ENCODE assay signal across 8 cellular contexts in the genomic region with DNA sequence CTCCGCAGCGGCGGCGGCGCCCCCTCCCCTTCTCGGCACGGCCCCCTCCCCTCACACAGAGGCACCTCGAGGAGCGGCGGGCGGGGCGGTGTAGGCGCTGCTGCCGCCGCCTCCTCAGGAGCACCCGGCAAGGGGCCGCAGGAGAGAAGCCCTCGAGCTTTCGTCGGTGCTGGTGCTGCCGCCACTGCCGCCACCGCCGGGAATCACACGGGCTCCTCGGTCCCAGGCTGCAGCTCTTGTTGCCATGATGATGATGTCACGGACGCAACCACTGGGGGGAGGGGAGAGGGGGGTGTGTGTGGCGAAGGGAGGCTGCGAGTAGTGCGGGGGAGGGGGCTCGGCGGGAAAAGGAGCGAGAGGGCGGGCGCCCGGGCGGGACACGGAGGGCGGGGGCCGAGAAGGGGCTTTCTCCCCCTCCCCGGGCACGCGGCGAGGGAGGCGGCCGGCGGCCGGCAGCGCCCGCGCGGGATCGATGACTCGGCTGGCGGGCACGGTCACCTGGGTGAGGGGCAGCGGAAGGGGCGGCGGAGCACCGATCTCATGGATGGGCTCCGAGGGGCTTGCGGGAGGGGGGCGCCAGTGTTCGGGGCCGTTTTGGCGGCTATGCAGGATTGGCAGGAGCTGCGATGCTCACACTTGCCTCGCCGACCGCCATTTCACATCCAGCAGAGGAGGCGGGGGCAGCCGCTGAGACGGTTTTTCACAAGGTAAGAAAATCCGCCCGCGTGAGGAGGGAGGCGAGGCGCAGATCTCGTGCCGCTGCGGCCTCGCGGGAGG. TPM values are rescaled to one million over a fixed set of nuclear protein-coding genes. Genes with fewer than 3 reads are reported as not detected.
DNase-seq lines count a peak whose midpoint lies in the region; ATAC-seq and TF ChIP-seq lines count a peak whose summit lies in the region.

A gene with protein sequence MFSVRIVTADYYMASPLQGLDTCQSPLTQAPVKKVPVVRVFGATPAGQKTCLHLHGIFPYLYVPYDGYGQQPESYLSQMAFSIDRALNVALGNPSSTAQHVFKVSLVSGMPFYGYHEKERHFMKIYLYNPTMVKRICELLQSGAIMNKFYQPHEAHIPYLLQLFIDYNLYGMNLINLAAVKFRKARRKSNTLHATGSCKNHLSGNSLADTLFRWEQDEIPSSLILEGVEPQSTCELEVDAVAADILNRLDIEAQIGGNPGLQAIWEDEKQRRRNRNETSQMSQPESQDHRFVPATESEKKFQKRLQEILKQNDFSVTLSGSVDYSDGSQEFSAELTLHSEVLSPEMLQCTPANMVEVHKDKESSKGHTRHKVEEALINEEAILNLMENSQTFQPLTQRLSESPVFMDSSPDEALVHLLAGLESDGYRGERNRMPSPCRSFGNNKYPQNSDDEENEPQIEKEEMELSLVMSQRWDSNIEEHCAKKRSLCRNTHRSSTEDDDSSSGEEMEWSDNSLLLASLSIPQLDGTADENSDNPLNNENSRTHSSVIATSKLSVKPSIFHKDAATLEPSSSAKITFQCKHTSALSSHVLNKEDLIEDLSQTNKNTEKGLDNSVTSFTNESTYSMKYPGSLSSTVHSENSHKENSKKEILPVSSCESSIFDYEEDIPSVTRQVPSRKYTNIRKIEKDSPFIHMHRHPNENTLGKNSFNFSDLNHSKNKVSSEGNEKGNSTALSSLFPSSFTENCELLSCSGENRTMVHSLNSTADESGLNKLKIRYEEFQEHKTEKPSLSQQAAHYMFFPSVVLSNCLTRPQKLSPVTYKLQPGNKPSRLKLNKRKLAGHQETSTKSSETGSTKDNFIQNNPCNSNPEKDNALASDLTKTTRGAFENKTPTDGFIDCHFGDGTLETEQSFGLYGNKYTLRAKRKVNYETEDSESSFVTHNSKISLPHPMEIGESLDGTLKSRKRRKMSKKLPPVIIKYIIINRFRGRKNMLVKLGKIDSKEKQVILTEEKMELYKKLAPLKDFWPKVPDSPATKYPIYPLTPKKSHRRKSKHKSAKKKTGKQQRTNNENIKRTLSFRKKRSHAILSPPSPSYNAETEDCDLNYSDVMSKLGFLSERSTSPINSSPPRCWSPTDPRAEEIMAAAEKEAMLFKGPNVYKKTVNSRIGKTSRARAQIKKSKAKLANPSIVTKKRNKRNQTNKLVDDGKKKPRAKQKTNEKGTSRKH (N-terminal part only) (minus strand): TSS at position 260 of the 777 bp plus-strand sequence. CDS start 330 bp downstream, outside the sequence.

- H3K27me3 ChIP-seq in stomach smooth muscle (ENCODE audit: control insufficient read depth in 1 of 2, insufficient read depth in 2 of 2, low read length in 2 of 2): no peaks in the 10 kb centered on the region

- H3K4me3 ChIP-seq in fibroblast of villous mesenchyme (ENCODE audit: low read depth, low read length): peak within 1 kb of the TSS; percentile 94
- peak within 1 kb of the TSS; percentile 88 to 91 for H3K4me3 ChIP-seq in stomach smooth muscle (ENCODE audit: low read length in 2 of 2)

- peaks cover 3% of the 10 kb centered on the region for H3K27me3 Mint-ChIP-seq in neural crest cell (ENCODE audit: low read depth)

- H3K4me1 ChIP-seq in stomach smooth muscle (ENCODE audit: control insufficient read depth, insufficient read depth, low read length): peaks cover 6% of the 10 kb centered on the region

- H3K36me3 ChIP-seq in KOPT-K1 (ENCODE audit: insufficient read depth, low read length) (no peaks in the 10 kb centered on the region), stomach smooth muscle (ENCODE audit: control insufficient read depth in 2 of 2, insufficient read depth in 2 of 2, low read length in 2 of 2) (no peaks in the 10 kb centered on the region)

- H3K9ac ChIP-seq in stomach smooth muscle (ENCODE audit: low read length in 2 of 2): peak within 1 kb of the TSS; percentile 88 to 92

- ATAC-seq in GM21737 (IDR thresholded peaks at IDR 0.05; ENCODE audit: unreplicated experiment): peak; percentile 29

- peak within 1 kb of the TSS; percentile 99 for H3K4me3 Mint-ChIP-seq in neural crest cell

- H3K9me3 ChIP-seq in KOPT-K1 (ENCODE audit: insufficient read depth, low read length, poor library complexity, severe bottlenecking): no peaks in the 10 kb centered on the region
- peaks cover 0 to 3% of the 10 kb centered on the region in 2 donors for H3K9me3 ChIP-seq in stomach smooth muscle (ENCODE audit: control insufficient read depth in 2 of 2, low read length in 2 of 2)

- peak within 1 kb of the TSS; percentile 100 for H3K27ac Mint-ChIP-seq in neural crest cell (ENCODE audit: unreplicated experiment)

- H3K36me3 Mint-ChIP-seq in neural crest cell (ENCODE audit: low read depth): peaks cover 15% of the 10 kb centered on the region

- H3K4me1 Mint-ChIP-seq in neural crest cell: peaks cover 51% of the 10 kb centered on the region

- H3K27ac ChIP-seq in KOPT-K1 (ENCODE audit: low read depth, low read length, poor library complexity, severe bottlenecking) (peak within 1 kb of the TSS; percentile 87), stomach smooth muscle (ENCODE audit: low read length) (peak within 1 kb of the TSS; percentile 98)

- TF ChIP-seq CTCF in fibroblast of villous mesenchyme (IDR thresholded peaks at IDR 0.05; ENCODE audit: insufficient read depth, low read depth, low read length) (no peak), neural crest cell (conservative IDR thresholded peaks at IDR 0.05) (no peak)

- no peaks in the 10 kb centered on the region for H3K9me3 Mint-ChIP-seq in neural crest cell

- DNase-seq in DMS79 treated with DMSO at 0.1 percent for 48 hours (lab: John Stamatoyannopoulos, UW) (peak; percentile 93), SHP77 treated with DMSO at 0.1 percent for 48 hours (lab: John Stamatoyannopoulos, UW) (peak; percentile 89), fibroblast of villous mesenchyme (ENCODE audit: low read depth) (peak; percentile 91), neural crest cell (ENCODE audit: low read depth, low spot score) (peak; percentile 85)
- peak; percentile 94 for DNase-seq in activated effector memory CD4-positive, alpha-beta T cell treated with anti-CD3 and anti-CD28 coated beads, Interleukin-2, amount 50 U/mL, for 16 hours

RNA-seq across cellular contexts. Expression of the gene that starts here (rescaled TPM):
- total RNA-seq in fibroblast of villous mesenchyme: 40.6 and 54.8 TPM in 2 replicates
- 17.1 and 22.2 TPM in 2 replicates for total RNA-seq in neural crest cell

Comparison
In these comparisons a context has a peak if more than half of its experiments do, and no peak if none do; other contexts are left out.
1. Peak in every context shown above with its lines: DNase-seq, ATAC-seq, H3K4me3 ChIP-seq and H3K27ac ChIP-seq.